Comparison of ENCODE assay signal across 28 cellular contexts in the genomic region with DNA sequence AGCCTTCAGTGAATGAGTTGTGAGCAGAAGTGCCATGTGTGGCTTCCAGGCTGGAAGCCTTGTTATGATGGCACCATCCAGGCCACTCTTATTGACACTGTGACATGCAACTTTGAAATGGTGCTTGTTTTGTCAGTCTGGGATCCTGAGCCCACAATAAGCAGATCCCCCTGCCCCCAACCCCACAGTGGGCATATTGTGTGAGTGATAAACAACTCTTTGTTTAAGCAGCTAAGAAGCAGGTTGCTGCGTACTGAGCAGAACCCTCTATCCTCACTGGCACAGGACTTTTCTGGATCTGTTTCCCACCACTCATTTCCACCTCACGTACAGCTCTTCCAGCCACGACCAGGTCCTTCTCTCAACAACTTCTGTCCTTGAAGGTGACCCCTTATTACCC.
"Had no signal": no experiment of that assay in that cellular context is flagged by ENCODE, and none has a peak within 500 bp of the region (broad histone marks: within the 10 kb centered on the region; RNA-seq: fewer than 3 reads in every experiment).

No MANE protein-coding gene starts in this region.

- H3K4me3 ChIP-seq: dorsolateral prefrontal cortex, gastrocnemius medialis, heart left ventricle, hepatocyte, lung, mucosa of descending colon, pancreas, right lobe of liver, suprapubic skin, transverse colon, upper lobe of right lung, vagina had no signal

- H3K4me1 ChIP-seq: gastrocnemius medialis, heart left ventricle, pancreas, right lobe of liver, suprapubic skin, transverse colon, upper lobe of right lung, vagina had no signal

- H3K36me3 Mint-ChIP-seq: naive thymus-derived CD4-positive, alpha-beta T cell; stimulated activated naive B cell treated with anti-CD40 and anti-IgM and Interleukin-4, amounts not matched to agents 10 μg/mL and 1 μg/mL and 100 μg/mL, for 72 hours had no signal

- H3K27me3 ChIP-seq: dorsolateral prefrontal cortex, gastrocnemius medialis, heart left ventricle, hepatocyte, neutrophil, pancreas, right lobe of liver, suprapubic skin, transverse colon, upper lobe of right lung, vagina had no signal

- H3K36me3 ChIP-seq: gastrocnemius medialis, heart left ventricle, neutrophil, pancreas, right lobe of liver, suprapubic skin, transverse colon, upper lobe of right lung, vagina had no signal

- H3K9me3 ChIP-seq: gastrocnemius medialis, neutrophil, pancreas, right lobe of liver, suprapubic skin, transverse colon, upper lobe of right lung, vagina had no signal

- DNase-seq: dorsolateral prefrontal cortex; effector CD4-positive, alpha-beta T cell; foreskin fibroblast; gastrocnemius medialis; heart left ventricle; kidney; mesenchymal stem cell; mucosa of descending colon; naive thymus-derived CD4-positive, alpha-beta T cell; pancreas; right lobe of liver; small intestine; stimulated activated CD4-positive, alpha-beta T cell treated with anti-CD3 and anti-CD28 coated beads, Interleukin-15, amount 100 ng/mL, for 24 hours; stimulated activated CD4-positive, alpha-beta T cell treated with anti-CD3 and anti-CD28 coated beads, Interleukin-2, amount 100 ng/mL, for 48 hours; stimulated activated naive B cell treated with anti-CD40 and anti-IgM and Interleukin-4, amounts not matched to agents 10 μg/mL and 1 μg/mL and 100 μg/mL, for 72 hours; stimulated activated naive CD8-positive, alpha-beta T cell treated with anti-CD3 and anti-CD28 coated beads, Interleukin-15, amount 100 ng/mL, for 72 hours; transverse colon; upper lobe of right lung had no signal

- H3K4me3 Mint-ChIP-seq: mesothelial cell of epicardium; naive thymus-derived CD4-positive, alpha-beta T cell; nephron; stimulated activated naive B cell treated with anti-CD40 and anti-IgM and Interleukin-4, amounts not matched to agents 10 μg/mL and 1 μg/mL and 100 μg/mL, for 72 hours; stimulated activated naive CD8-positive, alpha-beta T cell treated with anti-CD3 and anti-CD28 coated beads, Interleukin-15, amount 100 ng/mL, for 72 hours had no signal

- H3K27ac ChIP-seq: gastrocnemius medialis, heart left ventricle, hepatocyte, neutrophil, pancreas, right lobe of liver, suprapubic skin, transverse colon, upper lobe of right lung, vagina had no signal

- H3K79me2 ChIP-seq: hepatocyte had no signal

- H3K4me1 Mint-ChIP-seq: mesothelial cell of epicardium; naive thymus-derived CD4-positive, alpha-beta T cell; stimulated activated naive B cell treated with anti-CD40 and anti-IgM and Interleukin-4, amounts not matched to agents 10 μg/mL and 1 μg/mL and 100 μg/mL, for 72 hours; stimulated activated naive CD8-positive, alpha-beta T cell treated with anti-CD3 and anti-CD28 coated beads, Interleukin-15, amount 100 ng/mL, for 72 hours had no signal

- H3K4me2 ChIP-seq: hepatocyte had no signal

- FAIRE-seq: colon, kidney, pancreas, small intestine had no signal

- H3K27me3 Mint-ChIP-seq: progenitor cell of endocrine pancreas; stimulated activated naive B cell treated with anti-CD40 and anti-IgM and Interleukin-4, amounts not matched to agents 10 μg/mL and 1 μg/mL and 100 μg/mL, for 72 hours had no signal

- H2AFZ ChIP-seq: hepatocyte had no signal

- ATAC-seq: gastrocnemius medialis; heart left ventricle; left lobe of liver; mucosa of descending colon; naive thymus-derived CD4-positive, alpha-beta T cell; pancreas; right lobe of liver; stimulated activated naive B cell treated with anti-CD40 and anti-IgM and Interleukin-4, amounts not matched to agents 10 μg/mL and 1 μg/mL and 100 μg/mL, for 72 hours; stimulated activated naive CD8-positive, alpha-beta T cell treated with anti-CD3 and anti-CD28 coated beads, Interleukin-15, amount 100 ng/mL, for 72 hours; upper lobe of right lung had no signal

- H3K27ac Mint-ChIP-seq: mesothelial cell of epicardium; naive thymus-derived CD4-positive, alpha-beta T cell; nephron; progenitor cell of endocrine pancreas; stimulated activated naive B cell treated with anti-CD40 and anti-IgM and Interleukin-4, amounts not matched to agents 10 μg/mL and 1 μg/mL and 100 μg/mL, for 72 hours; stimulated activated naive CD8-positive, alpha-beta T cell treated with anti-CD3 and anti-CD28 coated beads, Interleukin-15, amount 100 ng/mL, for 72 hours had no signal
